32 cellular contexts compared by ENCODE assay signal in the genomic region with DNA sequence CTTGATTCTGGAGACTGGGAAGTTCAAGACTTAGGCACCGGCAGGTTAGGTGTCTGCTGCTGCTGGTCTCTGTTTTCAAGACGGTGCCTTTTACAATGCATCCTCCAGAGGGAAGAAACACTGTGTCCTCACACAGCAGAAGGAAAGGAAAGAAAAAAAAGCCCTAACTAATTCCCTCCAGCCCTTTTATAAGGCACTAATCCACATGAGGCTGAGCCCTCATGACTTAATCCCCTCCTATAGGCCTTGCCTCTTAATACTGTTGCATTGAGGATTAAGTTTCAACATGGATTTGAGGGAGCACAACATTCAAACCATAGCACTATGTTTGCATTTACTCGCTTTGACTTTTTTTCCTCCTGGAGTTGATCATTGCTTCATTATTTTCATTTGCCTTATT.
"Had no signal": no experiment of that assay in that cellular context is flagged by ENCODE, and none has a peak within 500 bp of the region (broad histone marks: within the 10 kb centered on the region; RNA-seq: fewer than 3 reads in every experiment).

No MANE protein-coding gene starts in this region.

- DNase-seq: activated CD4-positive, alpha-beta T cell treated with anti-CD3 and anti-CD28 coated beads, Interleukin-2, amount 10 ng/mL, durations not matched to agents 24 days and 14 days; activated CD4-positive, alpha-beta T cell treated with anti-CD3 and anti-CD28 coated beads, Interleukin-2, amount 50 U/mL, for 4 hours; activated CD4-positive, CD25-positive, alpha-beta regulatory T cell; activated CD8-positive, alpha-beta T cell treated with anti-CD3 and anti-CD28 coated beads for 36 hours; activated gamma-delta T cell; activated naive CD4-positive, alpha-beta T cell treated with Interleukin-2 at 50 U/mL for 16 hours; activated naive CD8-positive, alpha-beta T cell treated with anti-CD3 and anti-CD28 coated beads, Interleukin-2, amount 10 ng/mL, durations not matched to agents 7 days and 5 days; activated T-cell treated with anti-CD3 and anti-CD28 coated beads, Interleukin-2, amount 50 U/mL, for 1 hour; activated T-cell treated with anti-CD3 and anti-CD28 coated beads, Interleukin-2, amount 50 U/mL, for 72 hours; amygdala; Kasumi-1; KG1; MG63; NCI-H1048; NCI-H1105 treated with DMSO at 0.1 percent for 48 hours; NCI-H1436; NCI-H1694; NCI-H1930; NCI-H2081 treated with DMSO at 0.1 percent for 48 hours; NCI-H510A; NCI-H69; NK-92 treated with Interleukin-12 subunit alpha and Interleukin-12 subunit beta, amount 100 ng/mL, for 24 hours; PC-3; Peyer's patch; RPMI8226; SHP77 treated with DMSO at 0.1 percent for 48 hours; T-helper 1 cell; T-helper 2 cell; T-helper 9 cell had no signal

- H3K36me3 ChIP-seq: ascending aorta, cardiac muscle cell, MG63, Peyer's patch had no signal

- H3K4me1 ChIP-seq: ascending aorta, Peyer's patch had no signal

- H3K4me3 ChIP-seq: ascending aorta, cardiac muscle cell, MG63, Peyer's patch had no signal

- H3K27me3 ChIP-seq: ascending aorta, cardiac muscle cell, MG63, Peyer's patch had no signal

- H3K9me3 ChIP-seq: ascending aorta, MG63, Peyer's patch had no signal

- H3K27ac ChIP-seq: ascending aorta, cardiac muscle cell, Peyer's patch, VCaP had no signal
